In the genomic region with DNA sequence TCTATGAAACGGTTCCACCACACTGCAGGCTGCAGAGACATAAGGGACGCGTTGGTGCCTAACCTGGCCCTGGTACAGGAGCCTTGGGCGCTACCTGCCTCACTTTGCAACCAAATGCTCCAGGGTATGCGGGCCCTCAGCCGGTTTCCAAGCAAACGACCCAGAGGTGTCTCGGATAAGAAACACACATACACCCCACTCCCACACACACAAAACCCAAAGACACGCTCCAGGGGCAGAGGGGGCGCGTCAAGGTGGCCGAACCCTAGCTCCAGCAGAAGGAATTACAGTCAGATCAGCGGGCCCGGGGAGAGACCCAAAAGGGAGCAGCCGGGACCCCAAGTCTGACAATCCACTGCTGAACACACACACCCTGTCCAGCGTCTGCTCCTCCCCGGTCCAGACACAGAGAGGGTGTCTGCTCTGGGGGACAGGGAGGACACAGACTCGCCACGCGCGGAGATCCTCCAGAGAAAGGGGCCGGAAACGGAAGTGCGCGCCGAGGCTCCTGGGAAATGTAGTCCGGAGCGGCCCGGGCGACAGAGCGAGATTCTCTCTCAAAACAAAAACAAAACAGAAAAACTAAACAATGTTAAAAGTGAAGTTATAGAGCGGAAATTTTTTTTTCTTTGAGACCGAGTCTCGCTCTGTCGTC, we compare ENCODE assay signal across 8 cellular contexts. TPM values are rescaled to one million over a fixed set of nuclear protein-coding genes. Genes with fewer than 3 reads are reported as not detected.
DNase-seq lines count a peak whose midpoint lies in the region; ATAC-seq and TF ChIP-seq lines count a peak whose summit lies in the region.
"Not testable (repeated sequence)": the region's sequence is repeated elsewhere in the genome, so short reads cannot be mapped to it uniquely, and the experiment has no call there.

A gene (minus strand): TSS at position 488 of the 655 bp plus-strand sequence. CDS start 32,702 bp downstream, outside the sequence.

- ATAC-seq in GM18498 (IDR thresholded peaks at IDR 0.05; ENCODE audit: unreplicated experiment) (peak; percentile 95), HG02840 (IDR thresholded peaks at IDR 0.05; ENCODE audit: low FRiP score, unreplicated experiment) (peak; percentile 84), left ventricle myocardium superior (peak; percentile 98)

- TF ChIP-seq CTCF in progenitor cell of endocrine pancreas (IDR thresholded peaks at IDR 0.05; ENCODE audit: unreplicated experiment) (peak; percentile 54), tibial nerve (IDR thresholded peaks at IDR 0.05) (peak in 2 of 5 experiments; percentile 15 to 24)

- intact Hi-C loops in left ventricle myocardium superior (cut with micrococcal nuclease), result not testable (repeated sequence)

- peak within 1 kb of the TSS; percentile 94 for H3K4me3 Mint-ChIP-seq in T-helper 2 cell treated with Interferon-gamma antibody and Interleukin-4, amounts not matched to agents 5 μg/mL and 100 μg/mL, for 36 hours
- peak within 1 kb of the TSS; percentile 92 for H3K4me3 Mint-ChIP-seq in progenitor cell of endocrine pancreas (ENCODE audit: low read depth)

- not testable (repeated sequence) for H3K9me3 ChIP-seq in tibial nerve

- not testable (repeated sequence) for H3K9me3 Mint-ChIP-seq in T-helper 2 cell treated with Interferon-gamma antibody and Interleukin-4, amounts not matched to agents 5 μg/mL and 100 μg/mL, for 36 hours; progenitor cell of endocrine pancreas (ENCODE audit: low read depth)

- not testable (repeated sequence) for H3K36me3 Mint-ChIP-seq in T-helper 2 cell treated with Interferon-gamma antibody and Interleukin-4, amounts not matched to agents 5 μg/mL and 100 μg/mL, for 36 hours (ENCODE audit: low read depth); progenitor cell of endocrine pancreas (ENCODE audit: insufficient read depth)

- H3K4me1 Mint-ChIP-seq in T-helper 2 cell treated with Interferon-gamma antibody and Interleukin-4, amounts not matched to agents 5 μg/mL and 100 μg/mL, for 36 hours (ENCODE audit: low read depth), result peaks cover 18% of the 10 kb centered on the region
- H3K4me1 Mint-ChIP-seq in progenitor cell of endocrine pancreas (ENCODE audit: low read depth), result not testable (repeated sequence)

- not testable (repeated sequence) for H3K27me3 ChIP-seq in tibial nerve

- TF ChIP-seq POLR2A in tibial nerve (IDR thresholded peaks at IDR 0.05), result not testable (repeated sequence)

- peak within 1 kb of the TSS; percentile 30 to 59 (median 46) for H3K4me3 ChIP-seq in tibial nerve

- peak within 1 kb of the TSS in 2 of 4 donors; percentile 36 to 45 for H3K27ac ChIP-seq in tibial nerve

- H3K27me3 Mint-ChIP-seq in T-helper 2 cell treated with Interferon-gamma antibody and Interleukin-4, amounts not matched to agents 5 μg/mL and 100 μg/mL, for 36 hours (ENCODE audit: low read depth); progenitor cell of endocrine pancreas: not testable (repeated sequence)

- H3K4me1 ChIP-seq in tibial nerve, result not testable (repeated sequence)

- peak in 1 of 2 donors; percentile 40 for TF ChIP-seq EP300 in tibial nerve (IDR thresholded peaks at IDR 0.05)

- H3K36me3 ChIP-seq in tibial nerve, result not testable (repeated sequence)

- DNase-seq in NCI-H1436 (lab: John Stamatoyannopoulos, UW), result peak; percentile 37
- peak; percentile 73 for DNase-seq in T-helper 2 cell treated with Interferon-gamma antibody and Interleukin-4, amounts not matched to agents 5 μg/mL and 100 μg/mL, for 36 hours (ENCODE audit: low spot score)
- DNase-seq in amygdala (lab: John Stamatoyannopoulos, UW), result peak in 55 of 56 donors; percentile 6 to 90 (median 68)
- DNase-seq in left ventricle myocardium superior, result peak; percentile 90
- DNase-seq in progenitor cell of endocrine pancreas (ENCODE audit: low spot score, unreplicated experiment), result peak; percentile 40
- peak; percentile 63 to 74 for DNase-seq in tibial nerve (ENCODE audit: low spot score in 2 of 2)

- WGBS in tibial nerve, 2 donors, result 1 to 3% methylated on average over 27 to 30 of the region's 35 CpGs

- peak within 1 kb of the TSS; percentile 83 for H3K27ac Mint-ChIP-seq in T-helper 2 cell treated with Interferon-gamma antibody and Interleukin-4, amounts not matched to agents 5 μg/mL and 100 μg/mL, for 36 hours
- peak within 1 kb of the TSS; percentile 87 for H3K27ac Mint-ChIP-seq in progenitor cell of endocrine pancreas

RNA-seq across cellular contexts. Expression of the gene that starts here (rescaled TPM):
- 24.9 TPM for total RNA-seq in left ventricle myocardium superior
- total RNA-seq in progenitor cell of endocrine pancreas, result 25.0 and 28.0 TPM in 2 replicates
- total RNA-seq in tibial nerve, result 10 to 100 TPM; 10.8 to 26.3 (median 13.9) TPM

Comparison
In these comparisons a context has a peak if more than half of its experiments do, and no peak if none do; other contexts are left out.
1. DNase-seq: peak in every context shown above with its lines; median percentile 90 in left ventricle myocardium superior; 73 in T-helper 2 cell treated with Interferon-gamma antibody and Interleukin-4, amounts not matched to agents 5 μg/mL and 100 μg/mL, for 36 hours; 68 in tibial nerve; 68 in amygdala; 40 in progenitor cell of endocrine pancreas; 37 in NCI-H1436.